1 cellular context compared by ENCODE assay signal in genomic region chr16:29987371-29988085, GRCh38.
TF ChIP-seq lines count a peak whose summit lies in the region.

No MANE protein-coding gene starts in this region.

TF ChIP-seq in K562, 482 proteins besides CTCF, POLR2A, EP300 and RAD21:
- TF ChIP-seq ADNP (tag; IDR thresholded peaks at IDR 0.05) (no peak), NCOA4 (IDR thresholded peaks at IDR 0.05; ENCODE audit: partially characterized antibody) (no peak), HINFP (tag; conservative IDR thresholded peaks at IDR 0.05; ENCODE audit: low read depth) (no peak), ZEB2 (IDR thresholded peaks at IDR 0.05) (no peak), KLF10 (CRISPR knock-in tag; IDR thresholded peaks at IDR 0.05) (no peak), USF2 (CRISPR knock-in tag; IDR thresholded peaks at IDR 0.05) (no peak), POLR2G (IDR thresholded peaks at IDR 0.05; ENCODE audit: low read depth, low read length) (peak; percentile 46; the same call in 1 of the 2 replicates), RBFOX2 (IDR thresholded peaks at IDR 0.05; ENCODE audit: low read depth, low read length) (peak; percentile 43; the same call in 1 of the 2 replicates), NR2C1 (IDR thresholded peaks at IDR 0.05) (no peak), NR2C1 (tag; IDR thresholded peaks at IDR 0.05) (no peak), SMARCA4 (IDR thresholded peaks at IDR 0.05) (no peak)
